24 cellular contexts compared by ENCODE assay signal in genomic region chr9:72650206-72650605, GRCh38.
"Had no signal": no experiment of that assay in that cellular context is flagged by ENCODE, and none has a peak within 500 bp of the region (broad histone marks: within the 10 kb centered on the region; RNA-seq: fewer than 3 reads in every experiment).

No MANE protein-coding gene starts in this region.

- H3K36me3 Mint-ChIP-seq: activated naive CD8-positive, alpha-beta T cell treated with anti-CD3 and anti-CD28 coated beads, Interleukin-2, amount 10 ng/mL, durations not matched to agents 7 days and 5 days had no signal

- FAIRE-seq: RCC 7860 had no signal

- H3K9ac ChIP-seq: KMS-11 had no signal

- H3K9me3 ChIP-seq: adrenal gland, breast epithelium had no signal

- H3K4me2 ChIP-seq: KMS-11 had no signal

- DNase-seq: activated CD4-positive, alpha-beta T cell treated with anti-CD3 and anti-CD28 coated beads for 4 hours; activated CD8-positive, alpha-beta memory T cell treated with anti-CD3 and anti-CD28 coated beads, Interleukin-2, amount 50 U/mL, for 4 hours; activated CD8-positive, alpha-beta T cell treated with anti-CD3 and anti-CD28 coated beads for 36 hours; activated naive CD4-positive, alpha-beta T cell treated with anti-CD3 and anti-CD28 coated beads, Interleukin-2, amount 50 U/mL, for 16 hours; activated naive CD8-positive, alpha-beta T cell treated with anti-CD3 and anti-CD28 coated beads, Interleukin-2, amount 10 ng/mL, durations not matched to agents 7 days and 5 days; activated T-cell treated with anti-CD3 and anti-CD28 coated beads, Interleukin-2, amount 50 U/mL, for 1 hour; adrenal gland; anterior cingulate cortex; central memory CD4-positive, alpha-beta T cell; MM.1S; NCI-H1105; NCI-H1436; NCI-H1694 treated with DMSO at 0.1 percent for 48 hours; NCI-H2029 treated with DMSO at 0.1 percent for 48 hours; NCI-H345; NCI-H510A; NCI-H526 treated with DMSO at 0.1 percent for 48 hours; NCI-H82; T-helper 1 cell had no signal

- H3K27ac ChIP-seq: adrenal gland, breast epithelium, KMS-11, SK-N-MC had no signal

- ATAC-seq: activated CD4-positive, CD25-positive, alpha-beta regulatory T cell treated with anti-CD3 and anti-CD28 coated beads, Interleukin-2, amount 50 U/mL, for 24 hours; activated CD8-positive, alpha-beta T cell treated with anti-CD3 and anti-CD28 coated beads for 36 hours had no signal

- H3K4me1 ChIP-seq: adrenal gland, breast epithelium had no signal

- H3K4me1 Mint-ChIP-seq: activated naive CD8-positive, alpha-beta T cell treated with anti-CD3 and anti-CD28 coated beads, Interleukin-2, amount 10 ng/mL, durations not matched to agents 7 days and 5 days had no signal

- H3K4me3 ChIP-seq: adrenal gland, breast epithelium, SK-N-MC had no signal

- H3K27me3 ChIP-seq: adrenal gland, breast epithelium had no signal

- H3K27ac Mint-ChIP-seq: activated CD8-positive, alpha-beta T cell treated with anti-CD3 and anti-CD28 coated beads for 36 hours; activated naive CD8-positive, alpha-beta T cell treated with anti-CD3 and anti-CD28 coated beads, Interleukin-2, amount 10 ng/mL, durations not matched to agents 7 days and 5 days had no signal

- H3K9me3 Mint-ChIP-seq: activated CD8-positive, alpha-beta T cell treated with anti-CD3 and anti-CD28 coated beads for 36 hours; activated naive CD8-positive, alpha-beta T cell treated with anti-CD3 and anti-CD28 coated beads, Interleukin-2, amount 10 ng/mL, durations not matched to agents 7 days and 5 days had no signal

- H3K36me3 ChIP-seq: adrenal gland, breast epithelium had no signal

- H3K4me3 Mint-ChIP-seq: activated CD8-positive, alpha-beta T cell treated with anti-CD3 and anti-CD28 coated beads for 36 hours; activated naive CD8-positive, alpha-beta T cell treated with anti-CD3 and anti-CD28 coated beads, Interleukin-2, amount 10 ng/mL, durations not matched to agents 7 days and 5 days had no signal
